In genomic region chr12:12586879-12587675, GRCh38 we compare ENCODE assay signal across 23 cellular contexts. TPM values are rescaled to one million over a fixed set of nuclear protein-coding genes. Genes with fewer than 3 reads are reported as not detected.
DNase-seq lines count a peak whose midpoint lies in the region; ATAC-seq, FAIRE-seq and TF ChIP-seq lines count a peak whose summit lies in the region.
"Had no signal": no experiment of that assay in that cellular context is flagged by ENCODE, and none has a peak within 500 bp of the region (broad histone marks: within the 10 kb centered on the region; RNA-seq: fewer than 3 reads in every experiment).

No MANE protein-coding gene starts in this region.

- H3K27ac ChIP-seq in VCaP, result peak overlapping the region; percentile 96
- H3K27ac ChIP-seq in keratinocyte (ENCODE audit: control insufficient read depth, insufficient read depth, low read length), result no peak overlapping the region
- no peak overlapping the region for H3K27ac ChIP-seq in gastrocnemius medialis

- FAIRE-seq in keratinocyte (lab: Jason Lieb, UNC), result peak; percentile 71
- FAIRE-seq: GM12878, K562 had no signal

- POLR2A ChIA-PET in T-cell (lab: Charles Lee), result no interaction called here

- TF ChIP-seq CTCF in VCaP (conservative IDR thresholded peaks at IDR 0.05) (no peak), keratinocyte (optimal IDR thresholded peaks at IDR 0.05 in 1 of 3, IDR thresholded peaks at IDR 0.05 in 1 of 3, conservative IDR thresholded peaks at IDR 0.05 in 1 of 3; ENCODE audit: extremely low read depth in 1 of 3, insufficient read depth in 2 of 3, low read length in 3 of 3) (no peak), type B pancreatic cell (conservative IDR thresholded peaks at IDR 0.05) (no peak), gastrocnemius medialis (IDR thresholded peaks at IDR 0.05 in 4 of 5, conservative IDR thresholded peaks at IDR 0.05 in 1 of 5) (no peak)

- H3K9ac ChIP-seq in keratinocyte (ENCODE audit: control insufficient read depth, extremely low read depth, insufficient read depth, low read length), result no peak overlapping the region

- H2AFZ ChIP-seq in keratinocyte (ENCODE audit: control insufficient read depth, low read length), result no peak overlapping the region

- intact Hi-C loops in gastrocnemius medialis (cut with DNase I; ENCODE audit: low total_unique reads), result no loop called here

- peaks cover 7% of the 10 kb centered on the region for H3K9me3 Mint-ChIP-seq in type B pancreatic cell
- H3K9me3 Mint-ChIP-seq in effector memory CD8-positive, alpha-beta T cell, result no peaks in the 10 kb centered on the region
- no peaks in the 10 kb centered on the region for H3K9me3 Mint-ChIP-seq in T-cell
- H3K9me3 Mint-ChIP-seq: natural killer cell had no signal

- H3K36me3 Mint-ChIP-seq in type B pancreatic cell, result peaks cover 13% of the 10 kb centered on the region
- peaks cover 2% of the 10 kb centered on the region for H3K36me3 Mint-ChIP-seq in effector memory CD8-positive, alpha-beta T cell (ENCODE audit: insufficient read depth)
- no peaks in the 10 kb centered on the region for H3K36me3 Mint-ChIP-seq in T-cell
- H3K36me3 Mint-ChIP-seq: activated naive CD8-positive, alpha-beta T cell; natural killer cell had no signal

- no peaks in the 10 kb centered on the region for H3K4me1 Mint-ChIP-seq in type B pancreatic cell (ENCODE audit: unreplicated experiment)
- H3K4me1 Mint-ChIP-seq in effector memory CD8-positive, alpha-beta T cell (ENCODE audit: low read depth in 2 of 2), result peaks cover 3 to 5% of the 10 kb centered on the region in 2 donors
- peaks cover 0 to 14% (median 10%) of the 10 kb centered on the region in 3 donors for H3K4me1 Mint-ChIP-seq in T-cell
- H3K4me1 Mint-ChIP-seq: natural killer cell had no signal

- H3K9me1 ChIP-seq in keratinocyte (ENCODE audit: control insufficient read depth, extremely low read depth, insufficient read depth, low read length), result no peaks in the 10 kb centered on the region

- H3K36me3 ChIP-seq in keratinocyte (ENCODE audit: control insufficient read depth in 2 of 2, extremely low read depth in 1 of 2, insufficient read depth in 2 of 2, low read length in 2 of 2), result no peaks in the 10 kb centered on the region
- H3K36me3 ChIP-seq in gastrocnemius medialis, result no peaks in the 10 kb centered on the region

- H3K9me3 ChIP-seq in keratinocyte (ENCODE audit: control insufficient read depth, low read depth, low read length), result no peaks in the 10 kb centered on the region
- no peaks in the 10 kb centered on the region for H3K9me3 ChIP-seq in gastrocnemius medialis

- peak; percentile 77 for DNase-seq in HT-29 (ENCODE audit: low spot score)
- DNase-seq in keratinocyte (ENCODE audit: low read depth, low spot score), result no peak
- DNase-seq in type B pancreatic cell (ENCODE audit: extremely low spot score, unreplicated experiment), result no peak
- DNase-seq in effector memory CD8-positive, alpha-beta T cell, result no peak
- DNase-seq in T-cell, result no peak
- no peak for DNase-seq in gastrocnemius medialis
- DNase-seq: activated CD4-positive, alpha-beta T cell treated with anti-CD3 and anti-CD28 coated beads for 48 hours; AML-193; DMS79; left cardiac atrium; mesenchymal stem cell; natural killer cell; NCI-H1694 treated with DMSO at 0.1 percent for 48 hours; NCI-H526 treated with DMSO at 0.1 percent for 48 hours; SHP77; substantia nigra had no signal

- CTCF ChIA-PET in T-cell (lab: Charles Lee), result no interaction called here

- H4K20me1 ChIP-seq in keratinocyte (ENCODE audit: control insufficient read depth, extremely low read depth, insufficient read depth, low read length), result no peaks in the 10 kb centered on the region

- H3K27ac Mint-ChIP-seq in type B pancreatic cell (peak overlapping the region; percentile 95), T-cell (no peak overlapping the region)
- H3K27ac Mint-ChIP-seq in effector memory CD8-positive, alpha-beta T cell, result no peak overlapping the region
- H3K27ac Mint-ChIP-seq: activated naive CD8-positive, alpha-beta T cell; natural killer cell; T-helper 1 cell treated with Interleukin-12 subunit alpha and Interleukin-12 subunit beta and Interleukin-4 antibody, amounts not matched to agents 30 μg/mL and 1 μg/mL, for 36 hours had no signal

- in situ Hi-C loops in gastrocnemius medialis (cut with MboI; ENCODE audit: low sequenced_read_pairs in 4 of 4), result no loop called here

- no peak overlapping the region for H3K4me3 ChIP-seq in keratinocyte (ENCODE audit: control insufficient read depth in 2 of 3, extremely low read depth in 1 of 3, insufficient read depth in 2 of 3, low read depth in 1 of 3, low read length in 3 of 3)
- H3K4me3 ChIP-seq in gastrocnemius medialis, result no peak overlapping the region
- H3K4me3 ChIP-seq: GM12878, K562 had no signal

- peak overlapping the region; percentile 19 for H3K4me2 ChIP-seq in keratinocyte (ENCODE audit: control insufficient read depth, extremely low read depth, insufficient read depth, low read depth, low read length)

- TF ChIP-seq POLR2A in gastrocnemius medialis (IDR thresholded peaks at IDR 0.05), result no peak

- H3K79me2 ChIP-seq in keratinocyte (ENCODE audit: control insufficient read depth, insufficient read depth, low read length), result no peaks in the 10 kb centered on the region

- peaks cover 9% of the 10 kb centered on the region for H3K27me3 Mint-ChIP-seq in type B pancreatic cell
- H3K27me3 Mint-ChIP-seq in effector memory CD8-positive, alpha-beta T cell, result peaks cover 0 to 16% of the 10 kb centered on the region in 2 donors
- H3K27me3 Mint-ChIP-seq in T-cell, result peaks cover 1 to 3% of the 10 kb centered on the region in 2 donors
- H3K27me3 Mint-ChIP-seq: activated naive CD8-positive, alpha-beta T cell had no signal

- H3K4me3 Mint-ChIP-seq in type B pancreatic cell (peak overlapping the region; percentile 68), T-cell (no peak overlapping the region)
- H3K4me3 Mint-ChIP-seq in effector memory CD8-positive, alpha-beta T cell, result no peak overlapping the region
- H3K4me3 Mint-ChIP-seq: activated naive CD8-positive, alpha-beta T cell; natural killer cell; T-helper 1 cell treated with Interleukin-12 subunit alpha and Interleukin-12 subunit beta and Interleukin-4 antibody, amounts not matched to agents 30 μg/mL and 1 μg/mL, for 36 hours had no signal

- H3K27me3 ChIP-seq in keratinocyte (ENCODE audit: control insufficient read depth, extremely low read depth, insufficient read depth, low read length) (no peaks in the 10 kb centered on the region), gastrocnemius medialis (no peaks in the 10 kb centered on the region)

- peaks cover 23% of the 10 kb centered on the region for H3K4me1 ChIP-seq in keratinocyte (ENCODE audit: control insufficient read depth, extremely low read depth, insufficient read depth, low read length)
- H3K4me1 ChIP-seq in gastrocnemius medialis, result no peaks in the 10 kb centered on the region

- no peak for ATAC-seq in effector memory CD8-positive, alpha-beta T cell (replicated peaks)
- no peak for ATAC-seq in T-cell (replicated peaks in 1 of 4)
- ATAC-seq in gastrocnemius medialis, result no peak
- ATAC-seq: GM12878, HCT116, K562, left cardiac atrium, natural killer cell, sciatic nerve had no signal

- dilution Hi-C loops in keratinocyte (cut with MboI; ENCODE audit: extremely low pct_ligation_motif_present, low sequenced_read_pairs), result no loop called here

RNA-seq across cellular contexts. Expression of gene DUSP16, which starts 24.4 kb away (rescaled TPM):
- total RNA-seq in HT-29 (2014; rRNA removed; shearing (Covaris generic)), result 9.2 and 11.3 TPM in 2 replicates
- polyA plus RNA-seq in keratinocyte, result 7.6 to 9.3 TPM (median 8.2 TPM) in 3 replicates
- 7.3 TPM for polyA plus RNA-seq in keratinocyte (2011; ENCODE audit: low read depth)
- polyA plus RNA-seq in keratinocyte (2011; cell fraction: cytosol; rRNA removed), result 6.3 and 9.5 TPM in 2 replicates
- 8.6 and 10.2 TPM in 2 replicates for polyA plus RNA-seq in keratinocyte (2011; cell fraction: nucleus; rRNA removed)
- 7.0 and 11.6 TPM in 2 replicates for polyA plus RNA-seq in keratinocyte (2012; ENCODE audit: low replicate concordance)
- 11.5 to 15.7 TPM (median 12.1 TPM) in 3 replicates for polyA minus RNA-seq in keratinocyte
- 5.6 TPM for polyA minus RNA-seq in keratinocyte (2011; cell fraction: cytosol; rRNA and poly(A)+ RNA removed)
- polyA minus RNA-seq in keratinocyte (2011; cell fraction: nucleus; rRNA and poly(A)+ RNA removed), result 7.9 and 18.6 TPM in 2 replicates
- total RNA-seq in type B pancreatic cell (ENCODE audit: low replicate concordance) (52.1 and 240 TPM in 2 replicates), T-cell (10 to 100 TPM; 44.6 to 72.3 (median 61.0) TPM), gastrocnemius medialis (10 to 100 TPM; 10.9 to 15.7 (median 13.3) TPM)

RNA-seq across cellular contexts. Expression of gene CREBL2, which starts 24.6 kb away (rescaled TPM):
- total RNA-seq in HT-29 (2014; rRNA removed; shearing (Covaris generic)), result 12.2 and 15.7 TPM in 2 replicates
- polyA plus RNA-seq in keratinocyte, result 11.3 to 15.8 TPM (median 11.8 TPM) in 3 replicates
- 5.2 TPM for polyA plus RNA-seq in keratinocyte (2011; ENCODE audit: low read depth)
- polyA plus RNA-seq in keratinocyte (2011; cell fraction: cytosol; rRNA removed), result 10.6 and 17.0 TPM in 2 replicates
- polyA plus RNA-seq in keratinocyte (2011; cell fraction: nucleus; rRNA removed), result 5.2 and 6.6 TPM in 2 replicates
- 7.6 and 14.4 TPM in 2 replicates for polyA plus RNA-seq in keratinocyte (2012; ENCODE audit: low replicate concordance)
- polyA minus RNA-seq in keratinocyte, result 5.2 to 13.9 TPM (median 9.2 TPM) in 3 replicates
- 9.8 TPM for polyA minus RNA-seq in keratinocyte (2011; cell fraction: cytosol; rRNA and poly(A)+ RNA removed)
- polyA minus RNA-seq in keratinocyte (2011; cell fraction: nucleus; rRNA and poly(A)+ RNA removed), result 4.5 and 6.9 TPM in 2 replicates
- total RNA-seq in type B pancreatic cell (ENCODE audit: low replicate concordance) (11.9 and 21.4 TPM in 2 replicates), T-cell (10 to 100 TPM; 24.4 to 37.2 (median 33.8) TPM), gastrocnemius medialis (10 to 100 TPM in 3 of 4 donors, 1 to 10 TPM in 1; 6.3 to 13.6 (median 10.3) TPM)
